ENCODE assay signal across 17 cellular contexts in the genomic region with DNA sequence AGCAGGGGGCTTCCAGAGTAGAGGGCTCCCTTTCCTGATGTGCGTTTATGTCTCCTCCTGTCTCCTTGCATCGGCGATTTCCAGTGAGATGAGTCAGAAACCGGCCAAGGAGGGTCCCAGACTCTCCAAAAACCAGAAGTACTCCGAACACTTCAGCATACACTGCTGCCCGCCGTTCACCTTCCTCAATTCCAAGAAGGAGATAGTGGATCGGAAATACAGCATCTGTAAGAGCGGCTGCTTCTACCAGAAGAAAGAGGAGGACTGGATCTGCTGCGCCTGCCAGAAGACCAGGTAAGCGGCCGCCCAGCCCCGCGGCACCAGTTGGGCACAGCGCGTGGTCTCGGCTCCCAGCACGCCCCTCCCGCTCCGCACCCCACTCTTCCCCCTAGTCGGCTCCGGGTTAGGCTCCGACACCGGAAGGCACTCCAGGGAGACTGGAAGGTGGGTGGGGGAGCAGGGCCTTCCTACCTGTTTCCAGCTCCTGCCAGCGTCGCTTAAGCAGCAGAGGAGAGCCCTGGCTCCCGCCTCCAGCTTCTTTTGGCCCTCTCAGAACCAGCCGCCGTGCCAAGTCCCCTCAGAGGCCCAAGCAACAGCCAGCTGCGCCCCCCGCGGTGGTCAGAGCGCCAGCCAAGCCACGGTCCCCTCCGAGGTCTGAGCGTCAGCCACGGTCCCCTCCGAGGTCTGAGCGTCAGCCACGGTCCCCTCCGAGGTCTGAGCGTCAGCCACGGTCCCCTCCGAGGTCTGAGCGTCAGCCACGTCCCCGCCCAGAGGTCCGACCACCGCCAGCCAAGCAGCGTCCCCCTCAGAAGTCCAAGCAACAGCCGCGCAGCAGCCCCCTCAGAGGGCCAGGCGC. TPM values are rescaled to one million over a fixed set of nuclear protein-coding genes. Genes with fewer than 3 reads are reported as not detected.
DNase-seq lines count a peak whose midpoint lies in the region; ATAC-seq and TF ChIP-seq lines count a peak whose summit lies in the region.
"Had no signal": no experiment of that assay in that cellular context is flagged by ENCODE, and none has a peak within 500 bp of the region (broad histone marks: within the 10 kb centered on the region; RNA-seq: fewer than 3 reads in every experiment).

No MANE protein-coding gene starts in this region.

- TF ChIP-seq POLR2A in stomach (IDR thresholded peaks at IDR 0.05): no peak

- H3K27me3 ChIP-seq in stomach: peaks cover 0 to 43% (median 18%) of the 10 kb centered on the region in 3 donors

- no peaks in the 10 kb centered on the region for H3K36me3 ChIP-seq in stomach
- H3K36me3 ChIP-seq: gastroesophageal sphincter, tibial artery had no signal

- peak; percentile 50 for DNase-seq in NCI-H1092 treated with DMSO at 0.1 percent for 48 hours (lab: John Stamatoyannopoulos, UW)
- DNase-seq in NCI-H1092 (lab: John Stamatoyannopoulos, UW): no peak
- DNase-seq in astrocyte of the cerebellum (ENCODE audit: low read depth): no peak
- DNase-seq in immature natural killer cell: peak; percentile 0 to 7 (median 0)
- no peak for DNase-seq in stomach
- no peak for DNase-seq in activated naive CD4-positive, alpha-beta T cell (lab: John Stamatoyannopoulos, UW)
- no peak for DNase-seq in activated CD4-positive, CD25-positive, alpha-beta regulatory T cell (lab: John Stamatoyannopoulos, UW)
- DNase-seq: IMR-90, kidney glomerular epithelial cell, NCI-H1694, nephron progenitor cell, small intestine, tibial artery had no signal

- intact Hi-C loops in stomach (cut with DNase I; ENCODE audit: low total_unique reads): no loop called here

- 8 to 42% (median 37%) methylated on average over 36 to 53 of the region's 53 CpGs for WGBS in stomach, 5 donors

- in situ Hi-C loops in astrocyte of the cerebellum (cut with HindIII; ENCODE audit: low sequenced_read_pairs): no loop called here

- peaks cover 9 to 20% (median 12%) of the 10 kb centered on the region in 3 donors for H3K27me3 Mint-ChIP-seq in immature natural killer cell (ENCODE audit: low read depth in 3 of 3)

- no peak for TF ChIP-seq EP300 in stomach (IDR thresholded peaks at IDR 0.05)

- no peak for ATAC-seq in HG03521 (IDR thresholded peaks at IDR 0.05; ENCODE audit: unreplicated experiment)
- ATAC-seq: gastroesophageal sphincter, WTC11 had no signal

- no peak overlapping the region for H3K27ac Mint-ChIP-seq in immature natural killer cell
- H3K27ac Mint-ChIP-seq: nephron progenitor cell, WTC11 had no signal

- no peak overlapping the region for H3K27ac ChIP-seq in stomach
- H3K27ac ChIP-seq: gastroesophageal sphincter, SK-N-MC, tibial artery had no signal

- H3K4me3 ChIP-seq in astrocyte of the cerebellum (ENCODE audit: low read depth, low read length): peak overlapping the region; percentile 26
- H3K4me3 ChIP-seq in stomach: peak overlapping the region in 3 of 4 donors; percentile 6 to 20 (median 9)
- H3K4me3 ChIP-seq: SK-N-MC had no signal

- peaks cover 0 to 10% (median 4%) of the 10 kb centered on the region in 4 donors for H3K4me1 ChIP-seq in stomach
- H3K4me1 ChIP-seq: gastroesophageal sphincter had no signal

- H3K36me3 Mint-ChIP-seq in immature natural killer cell: peaks cover 0 to 3% (median 0%) of the 10 kb centered on the region in 3 donors
- H3K36me3 Mint-ChIP-seq: WTC11 had no signal

- peaks cover 0 to 4% (median 0%) of the 10 kb centered on the region in 4 donors for H3K9me3 ChIP-seq in stomach
- H3K9me3 ChIP-seq: gastroesophageal sphincter, tibial artery had no signal

- TF ChIP-seq CTCF in astrocyte of the cerebellum (IDR thresholded peaks at IDR 0.05; ENCODE audit: low read depth, low read length, missing control alignments) (no peak), stomach (IDR thresholded peaks at IDR 0.05) (no peak)

- no peaks in the 10 kb centered on the region for H3K4me1 Mint-ChIP-seq in immature natural killer cell
- H3K4me1 Mint-ChIP-seq: nephron progenitor cell had no signal

- H3K4me3 Mint-ChIP-seq in immature natural killer cell: no peak overlapping the region
- H3K4me3 Mint-ChIP-seq: nephron progenitor cell, WTC11 had no signal

- no peaks in the 10 kb centered on the region for H3K9me3 Mint-ChIP-seq in immature natural killer cell
- H3K9me3 Mint-ChIP-seq: nephron progenitor cell had no signal

RNA-seq across cellular contexts. Expression of a gene that starts 34.7 kb away (rescaled TPM):
- polyA plus RNA-seq in immature natural killer cell: not detected
- under 1 TPM in 3 of 5 donors, not detected in 2; 0.29 to 0.92 (median 0.58) TPM for total RNA-seq in stomach
- polyA plus RNA-seq in stomach: under 1 TPM in 1 of 3 donors, not detected in 2; 0.06 TPM
- total RNA-seq: IMR-90 had no signal
- polyA plus RNA-seq: IMR-90 had no signal

Comparison
In these comparisons a context has a peak if more than half of its experiments do, and no peak if none do; other contexts are left out.
1. DNase-seq: peak in NCI-H1092 treated with DMSO at 0.1 percent for 48 hours (single experiment) and immature natural killer cell (3 of 3); none in NCI-H1092 (single experiment), astrocyte of the cerebellum (single experiment), stomach (single experiment), activated naive CD4-positive, alpha-beta T cell (0 of 4) and activated CD4-positive, CD25-positive, alpha-beta regulatory T cell (0 of 4).